Comparison of ENCODE assay signal across 1 cellular context in genomic region chr15:76338555-76339301, GRCh38.
TF ChIP-seq lines count a peak whose summit lies in the region.

No MANE protein-coding gene starts in this region.

TF ChIP-seq in HepG2, 621 proteins besides CTCF, POLR2A, EP300 and RAD21 (continued from another document):
- no peak for TF ChIP-seq LBX2 (CRISPR knock-in tag; IDR thresholded peaks at IDR 0.05; ENCODE audit: borderline replicate concordance)
- no peak for TF ChIP-seq ATF1 (CRISPR knock-in tag; IDR thresholded peaks at IDR 0.05)
- 0 out of 2 replicates have a peak, but pooled peaks have one; percentile 34 for TF ChIP-seq ZBTB42 (CRISPR knock-in tag; IDR thresholded peaks at IDR 0.05)
- 0 out of 2 replicates have a peak, but pooled peaks have one; percentile 4 for TF ChIP-seq DZIP1 (CRISPR knock-in tag; IDR thresholded peaks at IDR 0.05)
- TF ChIP-seq, protein P1, sequence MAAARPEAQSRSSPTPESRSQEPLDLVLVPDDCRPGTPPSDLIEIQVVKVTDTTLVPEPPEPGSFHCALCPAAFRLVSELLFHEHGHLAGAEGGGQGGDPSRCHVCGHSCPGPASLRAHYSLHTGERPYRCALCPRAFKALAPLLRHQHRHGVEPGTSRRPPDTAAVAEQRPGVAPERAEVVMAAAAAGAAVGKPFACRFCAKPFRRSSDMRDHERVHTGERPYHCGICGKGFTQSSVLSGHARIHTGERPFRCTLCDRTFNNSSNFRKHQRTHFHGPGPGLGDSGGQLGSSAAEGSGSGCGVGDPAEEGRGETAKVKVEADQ (CRISPR knock-in tag; IDR thresholded peaks at IDR 0.05; ENCODE audit: borderline replicate concordance): 0 out of 2 replicates have a peak, but pooled peaks have one; percentile 24
- 0 out of 2 replicates have a peak, but pooled peaks have one; percentile 15 for TF ChIP-seq DNMT1 (CRISPR knock-in tag; IDR thresholded peaks at IDR 0.05)
- no peak for TF ChIP-seq ZNF607 (CRISPR knock-in tag; IDR thresholded peaks at IDR 0.05; ENCODE audit: borderline replicate concordance)
- no peak for TF ChIP-seq ZNF432 (CRISPR knock-in tag; IDR thresholded peaks at IDR 0.05; ENCODE audit: borderline replicate concordance)
- TF ChIP-seq ZNF768 (CRISPR knock-in tag; IDR thresholded peaks at IDR 0.05): peak; percentile 97
